ENCODE assay signal across 1 cellular context in the genomic region with DNA sequence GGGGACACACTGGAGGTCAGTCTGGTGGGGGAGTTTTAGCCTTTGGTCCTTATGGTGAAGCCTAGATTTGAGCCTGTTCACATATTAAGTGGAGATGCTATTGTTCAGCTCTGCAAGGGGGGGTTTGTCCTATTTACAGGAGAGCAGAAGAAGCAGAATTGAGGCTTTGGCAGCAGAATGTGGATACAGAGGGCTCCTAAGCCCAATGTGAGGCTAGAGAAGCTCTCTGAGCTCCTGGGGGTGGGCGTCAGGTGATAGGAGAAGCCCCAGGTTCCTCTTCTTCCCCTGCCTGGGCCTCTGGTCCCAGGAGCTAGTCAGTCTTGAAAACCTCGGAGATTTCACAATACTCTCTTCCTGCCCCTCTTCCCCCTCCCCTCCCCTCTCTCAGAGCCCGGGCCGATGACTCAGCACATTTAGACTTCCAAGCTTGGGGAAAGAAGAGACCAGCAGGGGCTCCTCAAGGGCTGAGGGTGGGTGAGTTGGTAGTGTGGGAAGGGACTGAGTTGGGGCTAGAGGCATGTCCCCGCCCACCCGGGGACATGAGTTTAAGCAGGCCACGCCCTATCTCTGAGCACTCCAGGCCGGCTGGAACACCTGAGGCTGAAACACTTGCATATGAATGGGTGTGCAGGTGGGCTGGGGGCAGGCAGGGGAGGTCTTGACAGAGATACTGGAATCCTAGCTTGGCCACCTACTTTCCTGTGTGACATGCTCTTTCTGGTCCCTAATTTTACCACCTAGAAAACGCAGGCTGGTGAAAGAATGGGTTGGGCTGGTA.
TF ChIP-seq lines count a peak whose summit lies in the region.

No MANE protein-coding gene starts in this region.

TF ChIP-seq in SK-N-SH, 30 proteins besides CTCF, POLR2A, EP300 and RAD21 (continued from another document):
- TF ChIP-seq, protein P1, sequence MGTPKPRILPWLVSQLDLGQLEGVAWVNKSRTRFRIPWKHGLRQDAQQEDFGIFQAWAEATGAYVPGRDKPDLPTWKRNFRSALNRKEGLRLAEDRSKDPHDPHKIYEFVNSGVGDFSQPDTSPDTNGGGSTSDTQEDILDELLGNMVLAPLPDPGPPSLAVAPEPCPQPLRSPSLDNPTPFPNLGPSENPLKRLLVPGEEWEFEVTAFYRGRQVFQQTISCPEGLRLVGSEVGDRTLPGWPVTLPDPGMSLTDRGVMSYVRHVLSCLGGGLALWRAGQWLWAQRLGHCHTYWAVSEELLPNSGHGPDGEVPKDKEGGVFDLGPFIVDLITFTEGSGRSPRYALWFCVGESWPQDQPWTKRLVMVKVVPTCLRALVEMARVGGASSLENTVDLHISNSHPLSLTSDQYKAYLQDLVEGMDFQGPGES (IDR thresholded peaks at IDR 0.05; ENCODE audit: low read depth, low read length): no peak
- TF ChIP-seq YY1 (IDR thresholded peaks at IDR 0.05; ENCODE audit: low read depth) (no peak), GABPA (IDR thresholded peaks at IDR 0.05; ENCODE audit: low read depth) (no peak), FOXJ3 (CRISPR knock-in tag; IDR thresholded peaks at IDR 0.05) (no peak), TCF12 (IDR thresholded peaks at IDR 0.05) (no peak), NFIC (IDR thresholded peaks at IDR 0.05; ENCODE audit: borderline replicate concordance) (no peak), TAF1 (IDR thresholded peaks at IDR 0.05; ENCODE audit: borderline replicate concordance, low read depth, low read length) (0 out of 2 replicates have a peak, but pooled peaks have one; percentile 38), JUND (IDR thresholded peaks at IDR 0.05) (peak; percentile 34; the same call in 1 of the 2 replicates), FOSL2 (IDR thresholded peaks at IDR 0.05; ENCODE audit: borderline replicate concordance, low read depth) (peak; percentile 61; the same call in 1 of the 2 replicates), SIN3A (IDR thresholded peaks at IDR 0.05; ENCODE audit: borderline replicate concordance, low read depth, low read length) (no peak), RXRA (IDR thresholded peaks at IDR 0.05; ENCODE audit: borderline replicate concordance, low read depth) (no peak), CHD2 (IDR thresholded peaks at IDR 0.05; ENCODE audit: low read length, partially characterized antibody) (no peak), PBX3 (IDR thresholded peaks at IDR 0.05) (no peak), REST (IDR thresholded peaks at IDR 0.05; ENCODE audit: low read depth, low read length) (no peak), RFX5 (IDR thresholded peaks at IDR 0.05; ENCODE audit: low read length) (no peak), RCOR1 (IDR thresholded peaks at IDR 0.05; ENCODE audit: low read length) (no peak), ELF1 (IDR thresholded peaks at IDR 0.05) (no peak), EZH2phosphoT487 (IDR thresholded peaks at IDR 0.05; ENCODE audit: borderline replicate concordance, low read depth) (no peak), SMC3 (IDR thresholded peaks at IDR 0.05; ENCODE audit: low read depth, low read length) (no peak), GATA2 (CRISPR knock-in tag; IDR thresholded peaks at IDR 0.05) (no peak), MXI1 (IDR thresholded peaks at IDR 0.05; ENCODE audit: low read depth, low read length) (no peak), NRF1 (IDR thresholded peaks at IDR 0.05; ENCODE audit: low read depth, low read length) (no peak), MEF2A (IDR thresholded peaks at IDR 0.05; ENCODE audit: borderline replicate concordance, low read depth) (no peak)
- TF ChIP-seq, protein P2, sequence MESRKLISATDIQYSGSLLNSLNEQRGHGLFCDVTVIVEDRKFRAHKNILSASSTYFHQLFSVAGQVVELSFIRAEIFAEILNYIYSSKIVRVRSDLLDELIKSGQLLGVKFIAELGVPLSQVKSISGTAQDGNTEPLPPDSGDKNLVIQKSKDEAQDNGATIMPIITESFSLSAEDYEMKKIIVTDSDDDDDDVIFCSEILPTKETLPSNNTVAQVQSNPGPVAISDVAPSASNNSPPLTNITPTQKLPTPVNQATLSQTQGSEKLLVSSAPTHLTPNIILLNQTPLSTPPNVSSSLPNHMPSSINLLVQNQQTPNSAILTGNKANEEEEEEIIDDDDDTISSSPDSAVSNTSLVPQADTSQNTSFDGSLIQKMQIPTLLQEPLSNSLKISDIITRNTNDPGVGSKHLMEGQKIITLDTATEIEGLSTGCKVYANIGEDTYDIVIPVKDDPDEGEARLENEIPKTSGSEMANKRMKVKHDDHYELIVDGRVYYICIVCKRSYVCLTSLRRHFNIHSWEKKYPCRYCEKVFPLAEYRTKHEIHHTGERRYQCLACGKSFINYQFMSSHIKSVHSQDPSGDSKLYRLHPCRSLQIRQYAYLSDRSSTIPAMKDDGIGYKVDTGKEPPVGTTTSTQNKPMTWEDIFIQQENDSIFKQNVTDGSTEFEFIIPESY (IDR thresholded peaks at IDR 0.05; ENCODE audit: borderline replicate concordance, low read depth): no peak
